1 cellular context compared by ENCODE assay signal in genomic region chr19:54451997-54452396, GRCh38.
TF ChIP-seq lines count a peak whose summit lies in the region.

No MANE protein-coding gene starts in this region.

TF ChIP-seq in HepG2, 621 proteins besides CTCF, POLR2A, EP300 and RAD21:
- TF ChIP-seq ZSCAN22 (CRISPR knock-in tag; IDR thresholded peaks at IDR 0.05) (no peak), RBFOX2 (IDR thresholded peaks at IDR 0.05; ENCODE audit: low read depth, low read length) (0 out of 2 replicates have a peak, but pooled peaks have one; percentile 37)
